In genomic region chr9:118967901-118968300, GRCh38 we compare ENCODE assay signal across 8 cellular contexts.
"Had no signal": no experiment of that assay in that cellular context is flagged by ENCODE, and none has a peak within 500 bp of the region (broad histone marks: within the 10 kb centered on the region; RNA-seq: fewer than 3 reads in every experiment).

No MANE protein-coding gene starts in this region.

- H3K4me3 ChIP-seq: K562 had no signal

- ATAC-seq: K562 had no signal

- H3K4me2 ChIP-seq: KMS-11 had no signal

- H3K9ac ChIP-seq: KMS-11 had no signal

- FAIRE-seq: HTR-8/SVneo, K562 had no signal

- H3K27ac ChIP-seq: HL-60, KMS-11 had no signal

- DNase-seq: IMR-90, Karpas-422, KBM-7, KG1 had no signal
